Comparison of ENCODE assay signal across 15 cellular contexts in genomic region chr21:25664462-25665070, GRCh38.
"Had no signal": no experiment of that assay in that cellular context is flagged by ENCODE, and none has a peak within 500 bp of the region (broad histone marks: within the 10 kb centered on the region; RNA-seq: fewer than 3 reads in every experiment).

No MANE protein-coding gene starts in this region.

- H3K9me3 ChIP-seq: neutrophil, SJCRH30, testis, upper lobe of left lung had no signal

- H3K9ac ChIP-seq: parathyroid adenoma had no signal

- H3K27me3 ChIP-seq: cardiac muscle cell, neutrophil, SJCRH30, testis, upper lobe of left lung had no signal

- DNase-seq: activated CD4-positive, CD25-positive, alpha-beta regulatory T cell treated with anti-CD3 and anti-CD28 coated beads, Interleukin-2, amount 50 U/mL, for 72 hours; activated naive CD4-positive, alpha-beta T cell treated with anti-CD3 and anti-CD28 coated beads, Interleukin-2, amount 10 ng/mL, durations not matched to agents 7 days and 5 days; islet precursor cell; natural killer cell; retina; SJCRH30; SW 1271; testis; upper lobe of left lung had no signal

- H3K36me3 ChIP-seq: cardiac muscle cell, neutrophil, upper lobe of left lung had no signal

- H3K27ac ChIP-seq: cardiac muscle cell, neutrophil, parathyroid adenoma, SJCRH30, upper lobe of left lung had no signal

- H3K4me3 ChIP-seq: cardiac muscle cell, SJCRH30, testis, upper lobe of left lung had no signal

- ATAC-seq: activated T-helper 17 cell treated with anti-CD3 and anti-CD28 coated beads, Interleukin-2, amount 50 U/mL, for 72 hours; esophagus mucosa; left lobe of liver; natural killer cell had no signal

- H3K4me1 ChIP-seq: parathyroid adenoma, SJCRH30, testis, upper lobe of left lung had no signal
